28 cellular contexts compared by ENCODE assay signal in the genomic region with DNA sequence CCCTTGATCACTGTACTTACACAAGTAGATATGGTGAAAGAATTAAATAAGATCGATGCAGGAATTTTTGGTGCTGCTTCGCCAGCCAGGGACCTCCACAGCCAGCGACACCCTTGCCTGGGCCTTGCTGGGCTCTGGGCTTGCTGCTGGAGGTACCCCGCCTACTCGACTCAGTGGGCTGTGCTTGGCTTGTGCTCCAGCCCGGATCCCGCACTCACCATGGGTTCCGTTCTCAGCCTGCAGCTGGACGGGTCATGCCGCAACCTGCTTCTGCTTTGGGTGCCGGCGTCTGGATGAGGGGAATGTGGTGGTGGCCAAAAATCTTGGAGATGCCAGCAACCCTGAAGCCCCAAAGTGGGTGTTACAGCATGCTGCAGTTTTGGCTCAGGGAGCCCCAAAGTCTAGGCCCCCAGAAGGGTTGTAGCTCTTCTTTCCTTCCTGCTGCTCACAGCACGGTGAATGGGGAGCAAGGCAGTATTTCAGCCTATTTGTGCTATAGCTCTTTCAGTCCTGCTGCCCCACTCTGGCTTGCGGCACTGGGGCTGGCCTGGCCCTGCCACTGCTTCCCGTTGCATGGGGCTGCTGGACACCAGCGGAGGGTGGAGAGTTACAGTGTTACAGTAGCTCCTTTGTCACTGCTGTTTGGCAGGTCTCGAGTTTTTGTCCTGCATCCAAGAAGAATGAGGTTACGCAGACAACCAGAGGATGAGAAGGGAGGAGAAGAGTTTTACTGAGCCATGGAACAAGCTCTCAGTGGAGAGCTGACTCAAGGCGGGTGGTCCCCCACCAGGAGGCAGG.
"Had no signal": no experiment of that assay in that cellular context is flagged by ENCODE, and none has a peak within 500 bp of the region (broad histone marks: within the 10 kb centered on the region; RNA-seq: fewer than 3 reads in every experiment).

No MANE protein-coding gene starts in this region.

- H3K27ac Mint-ChIP-seq: activated CD8-positive, alpha-beta T cell treated with anti-CD3 and anti-CD28 coated beads, Interleukin-2, amount 10 ng/mL, durations not matched to agents 7 days and 5 days; activated naive CD8-positive, alpha-beta T cell treated with anti-CD3 and anti-CD28 coated beads, Interleukin-2, amount 10 ng/mL, durations not matched to agents 7 days and 5 days had no signal

- H3K4me2 ChIP-seq: SK-N-SH had no signal

- H3K9me3 ChIP-seq: adrenal gland, body of pancreas, MG63, SK-N-SH had no signal

- FAIRE-seq: bronchial epithelial cell had no signal

- H3K27me3 Mint-ChIP-seq: activated naive CD8-positive, alpha-beta T cell treated with anti-CD3 and anti-CD28 coated beads, Interleukin-2, amount 10 ng/mL, durations not matched to agents 7 days and 5 days had no signal

- H3K4me1 Mint-ChIP-seq: activated naive CD8-positive, alpha-beta T cell treated with anti-CD3 and anti-CD28 coated beads, Interleukin-2, amount 10 ng/mL, durations not matched to agents 7 days and 5 days had no signal

- H3K4me3 Mint-ChIP-seq: activated CD8-positive, alpha-beta T cell treated with anti-CD3 and anti-CD28 coated beads, Interleukin-2, amount 10 ng/mL, durations not matched to agents 7 days and 5 days; activated naive CD8-positive, alpha-beta T cell treated with anti-CD3 and anti-CD28 coated beads, Interleukin-2, amount 10 ng/mL, durations not matched to agents 7 days and 5 days had no signal

- H3K36me3 Mint-ChIP-seq: activated naive CD8-positive, alpha-beta T cell treated with anti-CD3 and anti-CD28 coated beads, Interleukin-2, amount 10 ng/mL, durations not matched to agents 7 days and 5 days had no signal

- H3K27me3 ChIP-seq: adrenal gland, body of pancreas, MG63 had no signal

- DNase-seq: activated CD4-positive, alpha-beta T cell treated with anti-CD3 and anti-CD28 coated beads for 48 hours; activated CD4-positive, alpha-beta T cell treated with anti-CD3 and anti-CD28 coated beads, Interleukin-2, amount 50 U/mL, for 4 hours; activated CD8-positive, alpha-beta memory T cell treated with anti-CD3 and anti-CD28 coated beads, Interleukin-2, amount 50 U/mL, for 48 hours; activated CD8-positive, alpha-beta T cell treated with anti-CD3 and anti-CD28 coated beads, Interleukin-2, amount 10 ng/mL, durations not matched to agents 7 days and 5 days; activated naive CD4-positive, alpha-beta T cell treated with anti-CD3 and anti-CD28 coated beads, Interleukin-2, amount 50 U/mL, for 16 hours; activated naive CD8-positive, alpha-beta T cell treated with anti-CD3 and anti-CD28 coated beads, Interleukin-2, amount 10 ng/mL, durations not matched to agents 7 days and 5 days; activated T-cell treated with anti-CD3 and anti-CD28 coated beads, Interleukin-2, amount 50 U/mL, for 1 hour; adrenal gland; body of pancreas; MG63; MV-4-11; NCI-H1092 treated with DMSO at 0.1 percent for 48 hours; NCI-H1417 treated with DMSO at 0.1 percent for 48 hours; NCI-H1694; NCI-H2029; NCI-H2107; NCI-H2171 treated with DMSO at 0.1 percent for 48 hours; NCI-H226; NCI-H526; NK-92 treated with Interleukin-12 subunit alpha and Interleukin-12 subunit beta, amount 100 ng/mL, for 24 hours; OCI-M1; RPMI8226; SK-N-SH; T-helper 1 cell had no signal

- H3K27ac ChIP-seq: adrenal gland, body of pancreas had no signal

- H3K9ac ChIP-seq: SK-N-SH had no signal

- ATAC-seq: activated CD4-positive, CD25-positive, alpha-beta regulatory T cell treated with anti-CD3 and anti-CD28 coated beads, Interleukin-2, amount 50 U/mL, for 24 hours; activated CD8-positive, alpha-beta T cell treated with anti-CD3 and anti-CD28 coated beads, Interleukin-2, amount 10 ng/mL, durations not matched to agents 7 days and 5 days; body of pancreas; Panc1; Right ventricle myocardium inferior had no signal

- H3K36me3 ChIP-seq: adrenal gland, MG63 had no signal

- H3K4me1 ChIP-seq: adrenal gland had no signal

- H3K4me3 ChIP-seq: adrenal gland, body of pancreas, MG63 had no signal
